ENCODE assay signal across 24 cellular contexts in the genomic region with DNA sequence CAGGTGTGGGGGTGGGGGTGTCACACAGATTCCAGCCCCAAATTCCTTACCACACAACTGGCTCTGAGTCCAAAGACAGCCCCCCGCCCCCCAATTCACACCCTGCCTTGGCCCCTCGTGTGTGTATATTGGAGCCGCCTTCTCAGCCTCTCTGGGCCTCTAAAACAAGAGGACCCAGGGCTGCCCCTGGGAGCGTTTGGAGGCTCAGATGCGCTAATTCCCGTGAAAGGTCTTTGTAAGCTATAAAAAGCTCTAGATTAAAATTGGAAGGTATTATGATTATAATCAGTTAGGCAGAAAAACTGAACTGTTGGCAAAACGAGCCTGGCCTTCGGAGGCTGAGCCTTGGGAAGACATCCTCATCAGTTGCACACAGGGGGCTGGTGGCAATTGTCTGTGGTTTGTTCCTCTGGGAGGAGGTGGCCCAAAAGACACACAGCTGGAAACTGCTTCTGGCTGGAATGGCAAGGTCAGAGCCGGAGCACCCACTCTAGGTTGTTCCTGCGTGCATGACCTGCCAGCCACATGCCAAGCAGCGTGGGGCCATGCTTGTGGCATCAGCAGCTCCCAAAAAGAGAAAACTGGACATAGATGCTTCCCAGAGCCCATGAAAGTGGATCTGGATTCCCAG.
"Had no signal": no experiment of that assay in that cellular context is flagged by ENCODE, and none has a peak within 500 bp of the region (broad histone marks: within the 10 kb centered on the region; RNA-seq: fewer than 3 reads in every experiment).

No MANE protein-coding gene starts in this region.

- FAIRE-seq: HTR-8/SVneo, K562 had no signal

- H3K36me3 ChIP-seq: Peyer's patch, SJCRH30 had no signal

- H3K4me1 ChIP-seq: Peyer's patch, SJCRH30 had no signal

- H2AFZ ChIP-seq: PC-9 had no signal

- H3K9me3 ChIP-seq: Peyer's patch, SJCRH30 had no signal

- H3K27me3 ChIP-seq: Peyer's patch, SJCRH30 had no signal

- H3K4me3 ChIP-seq: K562, PC-9, Peyer's patch, SJCRH30 had no signal

- H3K27ac ChIP-seq: HL-60, KMS-11, PC-9, Peyer's patch, SJCRH30 had no signal

- DNase-seq: Kasumi-1, MM.1S, NCI-H1092 treated with DMSO at 0.1 percent for 48 hours, NCI-H1436, NCI-H187, NCI-H2029, NCI-H2081 treated with DMSO at 0.1 percent for 48 hours, NCI-H2171, NCI-H226, NCI-H446, NCI-H510A, NCI-H524 treated with DMSO at 0.1 percent for 48 hours, NCI-H69, NCI-H774, OCI-M1, PC-9, Peyer's patch, SHP77 treated with DMSO at 0.1 percent for 48 hours, SJCRH30, SW 1271 had no signal

- H3K4me2 ChIP-seq: KMS-11, PC-9 had no signal

- H3K9ac ChIP-seq: KMS-11 had no signal
